ENCODE assay signal across 9 cellular contexts in the genomic region with DNA sequence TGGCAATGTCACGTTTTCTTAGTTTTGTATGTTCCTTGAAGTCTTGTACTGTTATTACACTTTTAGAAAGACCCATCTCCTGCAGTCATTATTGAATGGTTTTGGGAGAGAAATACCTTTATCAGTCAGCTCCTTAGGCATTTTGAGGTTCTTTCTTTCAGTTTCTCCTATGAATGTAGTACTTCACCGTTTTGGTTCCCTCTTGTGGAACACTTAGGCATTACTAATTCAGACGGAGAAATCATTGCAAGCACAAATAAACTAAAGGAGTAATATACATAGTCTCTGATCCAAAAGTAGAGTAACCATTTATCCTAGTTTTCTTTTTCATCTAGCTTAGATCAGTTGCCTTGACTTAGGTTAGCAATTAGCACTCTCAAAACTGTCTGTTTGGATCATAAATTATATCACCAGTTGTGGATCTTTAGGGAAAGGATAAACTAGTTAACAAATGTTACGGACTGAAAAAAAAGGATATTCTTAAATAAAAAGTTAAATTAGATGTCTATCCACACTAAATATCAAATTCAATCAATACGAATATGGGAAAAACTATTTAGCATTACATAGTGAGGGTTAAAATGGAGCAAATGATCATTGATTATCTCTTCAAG.
A peak's percentile ranks its signal among the peaks of the same experiment; 100 is the strongest.
DNase-seq lines count a peak whose midpoint lies in the region; ATAC-seq and TF ChIP-seq lines count a peak whose summit lies in the region.
"Had no signal": no experiment of that assay in that cellular context is flagged by ENCODE, and none has a peak within 500 bp of the region (broad histone marks: within the 10 kb centered on the region; RNA-seq: fewer than 3 reads in every experiment).

No MANE protein-coding gene starts in this region.

- no peaks in the 10 kb centered on the region for H3K36me3 ChIP-seq in endodermal cell (ENCODE audit: control insufficient read depth, insufficient read depth, low read length)

- no peak overlapping the region for H3K27ac ChIP-seq in C4-2B
- H3K27ac ChIP-seq in endodermal cell (ENCODE audit: low read depth, low read length) = no peak overlapping the region
- no peak overlapping the region for H3K27ac ChIP-seq in right cardiac atrium (ENCODE audit: low read length)

- H3K4me1 ChIP-seq in endodermal cell (ENCODE audit: control insufficient read depth, insufficient read depth, low read length) = no peaks in the 10 kb centered on the region
- no peaks in the 10 kb centered on the region for H3K4me1 ChIP-seq in right cardiac atrium (ENCODE audit: control insufficient read depth, insufficient read depth, low read length)

- no peaks in the 10 kb centered on the region for H3K27me3 Mint-ChIP-seq in endodermal cell (ENCODE audit: insufficient read depth)
- H3K27me3 Mint-ChIP-seq: stimulated activated naive B cell treated with anti-CD40 and anti-IgM and Interleukin-4, amounts not matched to agents 10 μg/mL and 1 μg/mL and 100 μg/mL, for 72 hours had no signal

- H3K27me3 ChIP-seq in endodermal cell (ENCODE audit: control insufficient read depth, insufficient read depth, low read length, poor library complexity, severe bottlenecking) (no peaks in the 10 kb centered on the region), right cardiac atrium (ENCODE audit: control insufficient read depth, insufficient read depth) (no peaks in the 10 kb centered on the region)

- ATAC-seq in GM21723 (IDR thresholded peaks at IDR 0.05; ENCODE audit: unreplicated experiment) = peak; percentile 59
- ATAC-seq in right cardiac atrium = no peak

- H3K36me3 Mint-ChIP-seq in endodermal cell (ENCODE audit: low read depth) = no peaks in the 10 kb centered on the region
- H3K36me3 Mint-ChIP-seq: stimulated activated naive B cell treated with anti-CD40 and anti-IgM and Interleukin-4, amounts not matched to agents 10 μg/mL and 1 μg/mL and 100 μg/mL, for 72 hours had no signal

- H3K4me3 ChIP-seq in endodermal cell (ENCODE audit: low read length) (no peak overlapping the region), right cardiac atrium (ENCODE audit: low read length) (no peak overlapping the region)

- TF ChIP-seq CTCF in C4-2B (conservative IDR thresholded peaks at IDR 0.05) (peak; percentile 74), endodermal cell (conservative IDR thresholded peaks at IDR 0.05) (peak; percentile 83)

- no peak overlapping the region for H3K9ac ChIP-seq in endodermal cell (ENCODE audit: extremely low read depth, low read length, poor library complexity, severe bottlenecking)

- H3K4me1 Mint-ChIP-seq in endodermal cell = no peaks in the 10 kb centered on the region
- H3K4me1 Mint-ChIP-seq: stimulated activated naive B cell treated with anti-CD40 and anti-IgM and Interleukin-4, amounts not matched to agents 10 μg/mL and 1 μg/mL and 100 μg/mL, for 72 hours had no signal

- no peak overlapping the region for H3K4me3 Mint-ChIP-seq in endodermal cell
- H3K4me3 Mint-ChIP-seq: stimulated activated naive B cell treated with anti-CD40 and anti-IgM and Interleukin-4, amounts not matched to agents 10 μg/mL and 1 μg/mL and 100 μg/mL, for 72 hours had no signal

- no peaks in the 10 kb centered on the region for H3K9me3 Mint-ChIP-seq in endodermal cell

- no peaks in the 10 kb centered on the region for H3K9me3 ChIP-seq in endodermal cell (ENCODE audit: control insufficient read depth, low read length)
- no peaks in the 10 kb centered on the region for H3K9me3 ChIP-seq in right cardiac atrium (ENCODE audit: control insufficient read depth, low read length)

- no peak overlapping the region for H3K27ac Mint-ChIP-seq in endodermal cell
- H3K27ac Mint-ChIP-seq: stimulated activated naive B cell treated with anti-CD40 and anti-IgM and Interleukin-4, amounts not matched to agents 10 μg/mL and 1 μg/mL and 100 μg/mL, for 72 hours had no signal

- 22% methylated on average over 3 of the region's 5 CpGs; no CpG with 5 or more reads in 1 of the 2 experiments for WGBS in endodermal cell (ENCODE audit: insufficient coverage in 1 of 2, insufficient read length in 1 of 2), 2 experiments
- 53% methylated on average over 5 of the region's 5 CpGs for WGBS in right cardiac atrium

- intact Hi-C loops in right cardiac atrium (cut with DNase I) = no loop called here

- DNase-seq in NCI-H1694 treated with DMSO at 0.1 percent for 48 hours (lab: John Stamatoyannopoulos, UW) (peak; percentile 43), endodermal cell (no peak), nucleus accumbens (lab: John Stamatoyannopoulos, UW) (no peak), mucosa of gallbladder (ENCODE audit: low spot score) (no peak), right cardiac atrium (no peak), globus pallidus (ENCODE audit: low spot score) (no peak)
- DNase-seq: stimulated activated naive B cell treated with anti-CD40 and anti-IgM and Interleukin-4, amounts not matched to agents 10 μg/mL and 1 μg/mL and 100 μg/mL, for 72 hours had no signal
